In genomic region chr1:34884961-34885360, GRCh38 we compare ENCODE assay signal across 9 cellular contexts. TPM values are rescaled to one million over a fixed set of nuclear protein-coding genes. Genes with fewer than 3 reads are reported as not detected.
DNase-seq lines count a peak whose midpoint lies in the region; ATAC-seq and TF ChIP-seq lines count a peak whose summit lies in the region.
"Had no signal": no experiment of that assay in that cellular context is flagged by ENCODE, and none has a peak within 500 bp of the region (broad histone marks: within the 10 kb centered on the region; RNA-seq: fewer than 3 reads in every experiment).

No MANE protein-coding gene starts in this region.

- H3K4me1 Mint-ChIP-seq in activated T-helper 17 cell treated with anti-CD3 and anti-CD28 coated beads, Interleukin-2, amount 50 U/mL, for 72 hours: no peaks in the 10 kb centered on the region

- no peaks in the 10 kb centered on the region for H3K36me3 Mint-ChIP-seq in activated T-helper 17 cell treated with anti-CD3 and anti-CD28 coated beads, Interleukin-2, amount 50 U/mL, for 72 hours (ENCODE audit: low read depth)

- DNase-seq in left ventricle myocardium inferior: no peak
- no peak for DNase-seq in right cardiac atrium
- no peak for DNase-seq in left colon
- no peak for DNase-seq in stimulated activated CD4-positive, alpha-beta T cell treated with anti-CD3 and anti-CD28 coated beads, Interleukin-4, amount 100 ng/mL, for 4 hours
- DNase-seq in ascending aorta (ENCODE audit: low spot score in 2 of 2): no peak
- DNase-seq in superior temporal gyrus (ENCODE audit: extremely low spot score): no peak

- no peak overlapping the region for H3K27ac ChIP-seq in left ventricle myocardium inferior (replicated peaks)
- H3K27ac ChIP-seq in right cardiac atrium (ENCODE audit: low read length): no peak overlapping the region
- no peak overlapping the region for H3K27ac ChIP-seq in ascending aorta
- H3K27ac ChIP-seq: SJSA1 had no signal

- H3K4me1 ChIP-seq in left ventricle myocardium inferior (peaks cover 13% of the 10 kb centered on the region), right cardiac atrium (ENCODE audit: control insufficient read depth, insufficient read depth, low read length) (no peaks in the 10 kb centered on the region), ascending aorta (peaks cover 0 to 6% of the 10 kb centered on the region in 2 donors)

- no peaks in the 10 kb centered on the region for H3K9me3 Mint-ChIP-seq in activated T-helper 17 cell treated with anti-CD3 and anti-CD28 coated beads, Interleukin-2, amount 50 U/mL, for 72 hours

- ATAC-seq in right cardiac atrium (no peak), left colon (peak; percentile 51), GM21447 (IDR thresholded peaks at IDR 0.05; ENCODE audit: unreplicated experiment) (no peak)
- peak; percentile 6 for ATAC-seq in activated T-helper 17 cell treated with anti-CD3 and anti-CD28 coated beads, Interleukin-2, amount 50 U/mL, for 72 hours (replicated peaks)

- H3K4me3 Mint-ChIP-seq in activated T-helper 17 cell treated with anti-CD3 and anti-CD28 coated beads, Interleukin-2, amount 50 U/mL, for 72 hours: peak overlapping the region; percentile 75

- no peaks in the 10 kb centered on the region for H3K36me3 ChIP-seq in left ventricle myocardium inferior
- no peaks in the 10 kb centered on the region for H3K36me3 ChIP-seq in ascending aorta
- H3K36me3 ChIP-seq: SJSA1 had no signal

- peaks cover 99% of the 10 kb centered on the region for H3K27me3 ChIP-seq in left ventricle myocardium inferior (ENCODE audit: low read depth)
- no peaks in the 10 kb centered on the region for H3K27me3 ChIP-seq in right cardiac atrium (ENCODE audit: control insufficient read depth, insufficient read depth)
- peaks cover 12% of the 10 kb centered on the region for H3K27me3 ChIP-seq in ascending aorta

- H3K4me3 ChIP-seq in left ventricle myocardium inferior (peak overlapping the region; percentile 61), right cardiac atrium (ENCODE audit: low read length) (no peak overlapping the region), ascending aorta (peak overlapping the region in 1 of 2 donors; percentile 43)
- H3K4me3 ChIP-seq: SJSA1 had no signal

- H3K9me3 ChIP-seq in left ventricle myocardium inferior (replicated peaks) (peaks cover 7% of the 10 kb centered on the region), right cardiac atrium (ENCODE audit: control insufficient read depth, low read length) (no peaks in the 10 kb centered on the region), ascending aorta (no peaks in the 10 kb centered on the region)
- H3K9me3 ChIP-seq: SJSA1 had no signal

- peaks cover 37% of the 10 kb centered on the region for H3K27me3 Mint-ChIP-seq in activated T-helper 17 cell treated with anti-CD3 and anti-CD28 coated beads, Interleukin-2, amount 50 U/mL, for 72 hours

- H3K27ac Mint-ChIP-seq in activated T-helper 17 cell treated with anti-CD3 and anti-CD28 coated beads, Interleukin-2, amount 50 U/mL, for 72 hours: no peak overlapping the region

- no peak for TF ChIP-seq CTCF in left ventricle myocardium inferior (IDR thresholded peaks at IDR 0.05; ENCODE audit: borderline replicate concordance)
- TF ChIP-seq CTCF in ascending aorta (IDR thresholded peaks at IDR 0.05): no peak

- WGBS in right cardiac atrium: 19% methylated on average over 19 of the region's 19 CpGs

- intact Hi-C loops in left ventricle myocardium inferior (cut with micrococcal nuclease) (no loop called here), right cardiac atrium (cut with DNase I) (no loop called here), left colon (cut with DNase I, micrococcal nuclease) (no loop called here), ascending aorta (cut with DNase I) (no loop called here)

RNA-seq across cellular contexts. Expression of gene SMIM12, which starts 25.4 kb away (rescaled TPM):
- total RNA-seq in left ventricle myocardium inferior: 37.9 TPM
- total RNA-seq in right cardiac atrium: 10 to 100 TPM; 39.2 to 58.7 (median 40.8) TPM
- 35.3 TPM for polyA plus RNA-seq in right cardiac atrium
- total RNA-seq in activated T-helper 17 cell treated with anti-CD3 and anti-CD28 coated beads, Interleukin-2, amount 50 U/mL, for 72 hours: 10 to 100 TPM; 30.3 to 60.0 TPM
- total RNA-seq in left colon: 10 to 100 TPM; 58.8 to 59.4 TPM
- 23.2 TPM for total RNA-seq in ascending aorta

RNA-seq across cellular contexts. Expression of gene DLGAP3, which starts 44.5 kb away (rescaled TPM):
- 0.05 TPM for total RNA-seq in left ventricle myocardium inferior
- total RNA-seq in right cardiac atrium: under 1 TPM; 0.08 to 0.21 (median 0.14) TPM
- 0.05 TPM for polyA plus RNA-seq in right cardiac atrium
- 1 to 10 TPM; 1.3 TPM for total RNA-seq in activated T-helper 17 cell treated with anti-CD3 and anti-CD28 coated beads, Interleukin-2, amount 50 U/mL, for 72 hours
- under 1 TPM; 0.24 to 0.28 TPM for total RNA-seq in left colon
- total RNA-seq in ascending aorta: not detected
- total RNA-seq: SJSA1 had no signal

Comparison
In these comparisons a context has a peak if more than half of its experiments do, and no peak if none do; other contexts are left out.
1. ATAC-seq: peak in activated T-helper 17 cell treated with anti-CD3 and anti-CD28 coated beads, Interleukin-2, amount 50 U/mL, for 72 hours (single experiment) and left colon (single experiment); none in right cardiac atrium (0 of 2) and GM21447 (single experiment).